Comparison of ENCODE assay signal across 8 cellular contexts in the genomic region with DNA sequence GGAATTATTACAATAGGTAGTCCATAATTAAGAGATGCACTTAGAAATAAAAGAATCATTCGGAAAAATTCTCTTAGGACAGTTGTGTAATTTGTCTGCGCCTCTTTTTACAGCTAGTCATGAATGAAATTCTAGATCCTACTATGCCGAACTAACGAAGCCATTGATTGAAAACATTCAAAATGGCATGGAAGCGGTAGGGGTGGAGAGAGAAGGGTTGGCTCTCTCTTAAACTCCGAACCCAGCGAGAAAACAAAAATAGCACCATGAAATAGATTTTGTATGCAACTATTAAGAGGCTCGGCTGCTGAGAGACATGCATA. TPM values are rescaled to one million over a fixed set of nuclear protein-coding genes. Genes with fewer than 3 reads are reported as not detected.
DNase-seq lines count a peak whose midpoint lies in the region; ATAC-seq and TF ChIP-seq lines count a peak whose summit lies in the region.

No MANE protein-coding gene starts in this region.

- no peaks in the 10 kb centered on the region for H3K27me3 ChIP-seq in MM.1S (replicated peaks; ENCODE audit: insufficient read depth, low read length)

- H3K9ac ChIP-seq in MM.1S (ENCODE audit: low read length): peak overlapping the region; percentile 71; the same call in 1 of the 2 replicates

- peaks cover 3% of the 10 kb centered on the region; the same call in 1 of the 2 replicates for H3K4me1 ChIP-seq in MM.1S (ENCODE audit: low read length)

- H3K4me1 Mint-ChIP-seq in naive B cell: peaks cover 7 to 23% (median 16%) of the 10 kb centered on the region in 3 donors

- no peak for TF ChIP-seq CTCF in MM.1S (IDR thresholded peaks at IDR 0.05; ENCODE audit: low read length)

- H3K9me3 ChIP-seq in MM.1S (replicated peaks; ENCODE audit: insufficient read depth, low read length): no peaks in the 10 kb centered on the region

- peak overlapping the region; percentile 86 to 99 (median 96) for H3K4me3 Mint-ChIP-seq in naive B cell

- peak; percentile 41 for DNase-seq in DMS 273 treated with DMSO at 0.1 percent for 48 hours (lab: John Stamatoyannopoulos, UW)
- no peak for DNase-seq in MM.1S
- no peak for DNase-seq in naive B cell
- no peak for DNase-seq in mucosa of gallbladder (ENCODE audit: low spot score)
- DNase-seq in SKM-1 treated with dmso at 0.1 percent for 144 hours (lab: John Stamatoyannopoulos, UW; ENCODE audit: unreplicated experiment): no peak

- H3K36me3 Mint-ChIP-seq in naive B cell: no peaks in the 10 kb centered on the region

- H4K20me1 ChIP-seq in MM.1S (ENCODE audit: insufficient read depth, low read length): no peaks in the 10 kb centered on the region

- H3K27ac Mint-ChIP-seq in naive B cell: peak overlapping the region in 4 of 6 donors; percentile 40 to 89 (median 84)

- no peaks in the 10 kb centered on the region for H3K9me3 Mint-ChIP-seq in naive B cell

- H3K9me2 ChIP-seq in MM.1S (replicated peaks; ENCODE audit: insufficient read depth, low read length): no peaks in the 10 kb centered on the region

- no peaks in the 10 kb centered on the region for H3K36me3 ChIP-seq in MM.1S (replicated peaks; ENCODE audit: insufficient read depth, low read length)

- peak overlapping the region; percentile 92 for H3K4me2 ChIP-seq in MM.1S (ENCODE audit: low read depth, low read length)

- H3K27ac ChIP-seq in MM.1S (ENCODE audit: low read length) (no peak overlapping the region), cingulate gyrus (ENCODE audit: low read depth, low read length) (peak overlapping the region; percentile 90)

- H3K4me3 ChIP-seq in MM.1S (ENCODE audit: low read length): peak overlapping the region; percentile 77

- no peaks in the 10 kb centered on the region for H3F3A ChIP-seq in MM.1S (ENCODE audit: insufficient read depth, low read length)

- ATAC-seq in naive B cell (ENCODE audit: low read depth in 2 of 2): no peak
- no peak for ATAC-seq in HG02798 (IDR thresholded peaks at IDR 0.05; ENCODE audit: poor library complexity, unreplicated experiment)
- ATAC-seq in GM18498 (IDR thresholded peaks at IDR 0.05; ENCODE audit: unreplicated experiment): no peak

- peaks cover 0 to 11% (median 4%) of the 10 kb centered on the region in 3 donors for H3K27me3 Mint-ChIP-seq in naive B cell

- H2AFZ ChIP-seq in MM.1S (ENCODE audit: low read length): peak overlapping the region; percentile 79

- H3K79me2 ChIP-seq in MM.1S (ENCODE audit: low read length): no peaks in the 10 kb centered on the region

RNA-seq across cellular contexts. Expression of a gene that starts 1.1 kb away (rescaled TPM):
- polyA plus RNA-seq in naive B cell (ENCODE audit: low read depth in 6 of 6): under 1 TPM in 3 of 6 donors, not detected in 3; 0.22 to 0.39 (median 0.32) TPM
- total RNA-seq in mucosa of gallbladder: 6.8 TPM
